Comparison of ENCODE assay signal across 1 cellular context in the genomic region with DNA sequence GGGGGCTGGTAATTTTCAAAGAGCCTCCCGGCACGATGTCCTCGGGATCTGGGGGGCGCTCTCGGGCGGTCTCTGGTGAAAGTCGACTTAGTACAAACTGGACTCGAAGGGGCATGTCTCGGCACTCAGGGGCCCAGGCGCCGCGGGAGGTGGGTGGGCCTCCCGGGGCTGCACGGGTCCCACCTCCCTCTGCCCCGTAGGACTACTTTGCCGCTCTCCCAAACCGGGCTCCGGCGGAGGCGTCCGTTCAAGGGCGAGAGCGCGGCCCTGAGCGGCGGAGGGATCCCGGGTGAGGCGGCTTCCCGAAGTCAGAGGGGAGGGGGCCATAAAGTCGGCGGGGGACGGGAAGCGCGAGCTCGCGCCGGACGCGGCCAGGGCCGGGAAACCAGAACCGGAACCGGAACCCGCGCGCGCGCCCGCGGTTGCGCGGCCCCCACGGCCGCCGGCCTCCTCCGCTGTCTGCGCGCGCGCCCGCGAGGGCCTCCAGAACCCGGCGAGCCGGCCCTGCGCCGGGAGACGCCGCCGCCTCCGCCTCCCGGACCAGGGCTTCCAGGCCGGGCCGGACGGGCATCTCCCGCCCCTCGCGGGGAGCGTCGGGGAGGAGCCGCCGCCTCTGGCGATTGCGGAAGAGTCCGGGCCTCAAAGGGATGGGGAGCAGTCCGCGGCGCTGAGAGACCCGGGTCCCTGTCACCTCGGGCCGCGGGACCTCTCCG.
TF ChIP-seq lines count a peak whose summit lies in the region.

A gene with protein sequence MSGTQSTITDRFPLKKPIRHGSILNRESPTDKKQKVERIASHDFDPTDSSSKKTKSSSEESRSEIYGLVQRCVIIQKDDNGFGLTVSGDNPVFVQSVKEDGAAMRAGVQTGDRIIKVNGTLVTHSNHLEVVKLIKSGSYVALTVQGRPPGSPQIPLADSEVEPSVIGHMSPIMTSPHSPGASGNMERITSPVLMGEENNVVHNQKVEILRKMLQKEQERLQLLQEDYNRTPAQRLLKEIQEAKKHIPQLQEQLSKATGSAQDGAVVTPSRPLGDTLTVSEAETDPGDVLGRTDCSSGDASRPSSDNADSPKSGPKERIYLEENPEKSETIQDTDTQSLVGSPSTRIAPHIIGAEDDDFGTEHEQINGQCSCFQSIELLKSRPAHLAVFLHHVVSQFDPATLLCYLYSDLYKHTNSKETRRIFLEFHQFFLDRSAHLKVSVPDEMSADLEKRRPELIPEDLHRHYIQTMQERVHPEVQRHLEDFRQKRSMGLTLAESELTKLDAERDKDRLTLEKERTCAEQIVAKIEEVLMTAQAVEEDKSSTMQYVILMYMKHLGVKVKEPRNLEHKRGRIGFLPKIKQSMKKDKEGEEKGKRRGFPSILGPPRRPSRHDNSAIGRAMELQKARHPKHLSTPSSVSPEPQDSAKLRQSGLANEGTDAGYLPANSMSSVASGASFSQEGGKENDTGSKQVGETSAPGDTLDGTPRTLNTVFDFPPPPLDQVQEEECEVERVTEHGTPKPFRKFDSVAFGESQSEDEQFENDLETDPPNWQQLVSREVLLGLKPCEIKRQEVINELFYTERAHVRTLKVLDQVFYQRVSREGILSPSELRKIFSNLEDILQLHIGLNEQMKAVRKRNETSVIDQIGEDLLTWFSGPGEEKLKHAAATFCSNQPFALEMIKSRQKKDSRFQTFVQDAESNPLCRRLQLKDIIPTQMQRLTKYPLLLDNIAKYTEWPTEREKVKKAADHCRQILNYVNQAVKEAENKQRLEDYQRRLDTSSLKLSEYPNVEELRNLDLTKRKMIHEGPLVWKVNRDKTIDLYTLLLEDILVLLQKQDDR (N-terminal part only) (plus strand): TSS at position 486 of the 713 bp plus-strand sequence. CDS start 831 bp downstream, outside the sequence.

TF ChIP-seq in HEK293, 187 proteins besides CTCF, POLR2A, EP300 and RAD21 (continued from another document and continues in another):
- TF ChIP-seq GLI2 (tag by site-specific recombination; IDR thresholded peaks at IDR 0.05; ENCODE audit: borderline replicate concordance, low read depth) (no peak), ZNF2 (tag by site-specific recombination; IDR thresholded peaks at IDR 0.05) (peak; percentile 86), SP3 (tag by site-specific recombination; IDR thresholded peaks at IDR 0.05) (peak; percentile 83), ZNF132 (tag by site-specific recombination; IDR thresholded peaks at IDR 0.05; ENCODE audit: borderline replicate concordance) (no peak), TCF7L2 (IDR thresholded peaks at IDR 0.05; ENCODE audit: borderline replicate concordance, low read depth, low read length) (0 out of 2 replicates have a peak, but pooled peaks have one; percentile 22), ZNF701 (tag by site-specific recombination; IDR thresholded peaks at IDR 0.05) (no peak), ZNF501 (tag by site-specific recombination; IDR thresholded peaks at IDR 0.05) (peak; percentile 90), KLF10 (tag by site-specific recombination; IDR thresholded peaks at IDR 0.05) (peak; percentile 57; the same call in 1 of the 2 replicates), ZNF23 (tag by site-specific recombination; IDR thresholded peaks at IDR 0.05; ENCODE audit: borderline replicate concordance) (no peak), EGR2 (tag by site-specific recombination; IDR thresholded peaks at IDR 0.05; ENCODE audit: low read depth) (peak; percentile 44; the same call in 1 of the 2 replicates), KLF1 (tag by site-specific recombination; IDR thresholded peaks at IDR 0.05) (peak; percentile 74), PRDM10 (tag by site-specific recombination; IDR thresholded peaks at IDR 0.05) (peak; percentile 58), ZNF513 (tag by site-specific recombination; IDR thresholded peaks at IDR 0.05) (peak; percentile 41; the same call in 1 of the 2 replicates), ZNF354C (tag by site-specific recombination; IDR thresholded peaks at IDR 0.05; ENCODE audit: borderline replicate concordance, low read depth) (no peak), ZNF311 (tag by site-specific recombination; IDR thresholded peaks at IDR 0.05; ENCODE audit: borderline replicate concordance) (no peak), ZNF776 (tag by site-specific recombination; IDR thresholded peaks at IDR 0.05; ENCODE audit: borderline replicate concordance) (no peak), ZBTB21 (tag by site-specific recombination; IDR thresholded peaks at IDR 0.05) (peak; percentile 77), GFI1B (tag by site-specific recombination; IDR thresholded peaks at IDR 0.05) (peak; percentile 60; the same call in 1 of the 2 replicates), ZFP41 (tag by site-specific recombination; IDR thresholded peaks at IDR 0.05; ENCODE audit: borderline replicate concordance) (no peak), PRDM6 (tag by site-specific recombination; IDR thresholded peaks at IDR 0.05) (no peak), ZNF280D (tag by site-specific recombination; IDR thresholded peaks at IDR 0.05) (0 out of 2 replicates have a peak, but pooled peaks have one; percentile 26), ZNF555 (tag by site-specific recombination; conservative IDR thresholded peaks at IDR 0.05) (no peak), ZNF211 (tag by site-specific recombination; IDR thresholded peaks at IDR 0.05; ENCODE audit: low read depth) (no peak), ZNF423 (tag by site-specific recombination; IDR thresholded peaks at IDR 0.05) (peak; percentile 98), ZNF747 (tag by site-specific recombination; IDR thresholded peaks at IDR 0.05) (no peak), MYNN (tag by site-specific recombination; IDR thresholded peaks at IDR 0.05; ENCODE audit: borderline replicate concordance) (peak; percentile 76), ZNF544 (tag by site-specific recombination; IDR thresholded peaks at IDR 0.05) (no peak), ZNF341 (tag by site-specific recombination; IDR thresholded peaks at IDR 0.05; ENCODE audit: low read depth) (peak; percentile 74), ZNF248 (tag by site-specific recombination; IDR thresholded peaks at IDR 0.05) (no peak), ZNF529 (tag by site-specific recombination; IDR thresholded peaks at IDR 0.05; ENCODE audit: insufficient replicate concordance) (no peak)
- TF ChIP-seq, protein P1, sequence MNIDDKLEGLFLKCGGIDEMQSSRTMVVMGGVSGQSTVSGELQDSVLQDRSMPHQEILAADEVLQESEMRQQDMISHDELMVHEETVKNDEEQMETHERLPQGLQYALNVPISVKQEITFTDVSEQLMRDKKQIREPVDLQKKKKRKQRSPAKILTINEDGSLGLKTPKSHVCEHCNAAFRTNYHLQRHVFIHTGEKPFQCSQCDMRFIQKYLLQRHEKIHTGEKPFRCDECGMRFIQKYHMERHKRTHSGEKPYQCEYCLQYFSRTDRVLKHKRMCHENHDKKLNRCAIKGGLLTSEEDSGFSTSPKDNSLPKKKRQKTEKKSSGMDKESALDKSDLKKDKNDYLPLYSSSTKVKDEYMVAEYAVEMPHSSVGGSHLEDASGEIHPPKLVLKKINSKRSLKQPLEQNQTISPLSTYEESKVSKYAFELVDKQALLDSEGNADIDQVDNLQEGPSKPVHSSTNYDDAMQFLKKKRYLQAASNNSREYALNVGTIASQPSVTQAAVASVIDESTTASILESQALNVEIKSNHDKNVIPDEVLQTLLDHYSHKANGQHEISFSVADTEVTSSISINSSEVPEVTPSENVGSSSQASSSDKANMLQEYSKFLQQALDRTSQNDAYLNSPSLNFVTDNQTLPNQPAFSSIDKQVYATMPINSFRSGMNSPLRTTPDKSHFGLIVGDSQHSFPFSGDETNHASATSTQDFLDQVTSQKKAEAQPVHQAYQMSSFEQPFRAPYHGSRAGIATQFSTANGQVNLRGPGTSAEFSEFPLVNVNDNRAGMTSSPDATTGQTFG (tag by site-specific recombination; IDR thresholded peaks at IDR 0.05; ENCODE audit: borderline replicate concordance), result peak; percentile 90
- TF ChIP-seq, protein P2, sequence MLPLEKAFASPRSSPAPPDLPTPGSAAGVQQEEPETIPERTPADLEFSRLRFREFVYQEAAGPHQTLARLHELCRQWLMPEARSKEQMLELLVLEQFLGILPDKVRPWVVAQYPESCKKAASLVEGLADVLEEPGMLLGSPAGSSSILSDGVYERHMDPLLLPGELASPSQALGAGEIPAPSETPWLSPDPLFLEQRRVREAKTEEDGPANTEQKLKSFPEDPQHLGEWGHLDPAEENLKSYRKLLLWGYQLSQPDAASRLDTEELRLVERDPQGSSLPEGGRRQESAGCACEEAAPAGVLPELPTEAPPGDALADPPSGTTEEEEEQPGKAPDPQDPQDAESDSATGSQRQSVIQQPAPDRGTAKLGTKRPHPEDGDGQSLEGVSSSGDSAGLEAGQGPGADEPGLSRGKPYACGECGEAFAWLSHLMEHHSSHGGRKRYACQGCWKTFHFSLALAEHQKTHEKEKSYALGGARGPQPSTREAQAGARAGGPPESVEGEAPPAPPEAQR (tag by site-specific recombination; IDR thresholded peaks at IDR 0.05), result peak; percentile 92
- TF ChIP-seq, protein P3, sequence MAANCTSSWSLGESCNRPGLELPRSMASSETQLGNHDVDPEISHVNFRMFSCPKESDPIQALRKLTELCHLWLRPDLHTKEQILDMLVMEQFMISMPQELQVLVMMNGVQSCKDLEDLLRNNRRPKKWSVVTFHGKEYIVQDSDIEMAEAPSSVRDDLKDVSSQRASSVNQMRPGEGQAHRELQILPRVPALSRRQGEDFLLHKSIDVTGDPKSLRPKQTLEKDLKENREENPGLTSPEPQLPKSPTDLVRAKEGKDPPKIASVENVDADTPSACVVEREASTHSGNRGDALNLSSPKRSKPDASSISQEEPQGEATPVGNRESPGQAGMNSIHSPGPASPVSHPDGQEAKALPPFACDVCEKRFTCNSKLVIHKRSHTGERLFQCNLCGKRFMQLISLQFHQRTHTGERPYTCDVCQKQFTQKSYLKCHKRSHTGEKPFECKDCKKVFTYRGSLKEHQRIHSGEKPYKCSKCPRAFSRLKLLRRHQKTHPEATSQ (tag by site-specific recombination; IDR thresholded peaks at IDR 0.05), result peak; percentile 76
